Comparison of ENCODE assay signal across 8 cellular contexts in the genomic region with DNA sequence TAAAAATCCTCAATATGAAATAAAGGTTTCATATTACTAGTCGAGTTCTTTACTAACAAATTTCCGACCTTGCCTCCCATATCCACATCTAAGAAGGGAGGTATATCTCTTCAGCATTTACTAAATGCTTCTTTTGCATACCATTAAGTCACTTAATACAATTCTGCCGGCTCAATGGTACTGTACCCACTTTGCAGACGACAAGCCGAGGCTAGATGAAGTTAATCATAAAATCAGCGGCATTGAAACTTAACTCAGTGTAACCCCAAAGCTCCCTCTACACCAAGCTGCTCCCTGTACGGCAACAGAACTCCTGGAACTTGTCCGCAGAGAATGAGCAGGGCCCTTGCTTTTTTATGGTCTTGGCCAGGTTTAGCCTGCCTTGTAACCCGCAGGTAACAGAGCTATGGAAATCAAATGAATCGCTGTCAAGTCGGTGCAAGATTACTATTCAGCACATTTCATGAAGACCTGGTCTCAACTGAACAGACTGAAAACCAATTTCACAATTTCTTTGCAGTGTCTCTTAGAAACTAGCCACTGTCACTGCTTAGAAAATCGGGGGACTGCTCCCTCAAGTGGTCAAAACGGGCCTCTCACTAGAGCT. TPM values are rescaled to one million over a fixed set of nuclear protein-coding genes. Genes with fewer than 3 reads are reported as not detected.
DNase-seq lines count a peak whose midpoint lies in the region; ATAC-seq and TF ChIP-seq lines count a peak whose summit lies in the region.

No MANE protein-coding gene starts in this region.

- no peaks in the 10 kb centered on the region for H3K9me3 Mint-ChIP-seq in activated B cell treated with CpG ODN at 0.5 μM for 24 hours

- DNase-seq in activated B cell treated with CpG ODN at 0.5 μM for 24 hours (no peak), left ventricle myocardium superior (no peak), NCI-H2171 treated with DMSO at 0.1 percent for 48 hours (lab: John Stamatoyannopoulos, UW) (no peak), NCI-H128 (lab: John Stamatoyannopoulos, UW; ENCODE audit: unreplicated experiment) (no peak)
- DNase-seq in activated CD4-positive, alpha-beta T cell treated with anti-CD3 and anti-CD28 coated beads, Interleukin-2, amount 50 U/mL, for 48 hours, result no peak

- peak overlapping the region; percentile 59 to 77 (median 72) for H3K4me3 ChIP-seq in skin epidermis

- H3K4me1 Mint-ChIP-seq in activated B cell treated with CpG ODN at 0.5 μM for 24 hours, result peaks cover 61% of the 10 kb centered on the region

- intact Hi-C loops in activated B cell treated with CpG ODN at 0.5 μM for 24 hours (cut with micrococcal nuclease), result loop anchor here (1.0 to 10.0 kb wide), 14 partner anchors 22 to 980 kb away; a partner anchor contains a TSS
- intact Hi-C loops in left ventricle myocardium superior (cut with micrococcal nuclease), result loop anchor here (10.0 kb wide), 1 partner anchor 420 kb away; no protein-coding TSS in a partner anchor

- no peaks in the 10 kb centered on the region for H3K27me3 Mint-ChIP-seq in activated B cell treated with CpG ODN at 0.5 μM for 24 hours

- peak; percentile 9 for ATAC-seq in GM18517 (IDR thresholded peaks at IDR 0.05; ENCODE audit: unreplicated experiment)
- peak; percentile 3 for ATAC-seq in HG02759 (IDR thresholded peaks at IDR 0.05; ENCODE audit: unreplicated experiment)
- no peak for ATAC-seq in activated B cell treated with CpG ODN at 0.5 μM for 24 hours (ENCODE audit: low read depth)
- peak; percentile 36 for ATAC-seq in left ventricle myocardium superior

- H3K36me3 Mint-ChIP-seq in activated B cell treated with CpG ODN at 0.5 μM for 24 hours (ENCODE audit: low read depth), result peaks cover 21% of the 10 kb centered on the region

- CTCF ChIA-PET in activated B cell treated with CpG ODN at 0.5 μM for 24 hours (lab: Charles Lee), result interaction anchor here (0.7 to 3.1 kb wide), 19 partner anchors 15 to 757 kb away, joined by 3 to 44 read pairs (median 4); a partner anchor contains a TSS

- peak overlapping the region; percentile 99 for H3K4me3 Mint-ChIP-seq in activated B cell treated with CpG ODN at 0.5 μM for 24 hours

- TF ChIP-seq CTCF in activated B cell treated with CpG ODN at 0.5 μM for 24 hours (IDR thresholded peaks at IDR 0.05), result no peak

- peak overlapping the region; percentile 99 for H3K27ac Mint-ChIP-seq in activated B cell treated with CpG ODN at 0.5 μM for 24 hours

- H3K27ac ChIP-seq in skin epidermis, result peak overlapping the region; percentile 2 to 96 (median 85)

- POLR2A ChIA-PET in activated B cell treated with CpG ODN at 0.5 μM for 24 hours (lab: Charles Lee), result interaction anchor here (0.7 to 2.5 kb wide), 14 partner anchors 10 to 823 kb away, joined by 3 to 26 read pairs (median 6); a partner anchor contains a TSS

RNA-seq across cellular contexts. Expression of a gene that starts 0.7 kb away (rescaled TPM):
- 19.1 and 19.9 TPM in 2 replicates for total RNA-seq in activated B cell treated with CpG ODN at 0.5 μM for 24 hours
- total RNA-seq in left ventricle myocardium superior, result 10.9 TPM

RNA-seq across cellular contexts. Expression of a gene that starts 0.9 kb away (rescaled TPM):
- 4.2 and 5.0 TPM in 2 replicates for total RNA-seq in activated B cell treated with CpG ODN at 0.5 μM for 24 hours
- total RNA-seq in left ventricle myocardium superior, result 0.79 TPM
